ENCODE assay signal across 19 cellular contexts in genomic region chrY:7457201-7458008, GRCh38.
DNase-seq lines count a peak whose midpoint lies in the region; TF ChIP-seq lines count a peak whose summit lies in the region.
"Had no signal": no experiment of that assay in that cellular context is flagged by ENCODE, and none has a peak within 500 bp of the region (broad histone marks: within the 10 kb centered on the region; RNA-seq: fewer than 3 reads in every experiment).

No MANE protein-coding gene starts in this region.

- H3K27me3 ChIP-seq in GM23248 (replicated peaks; ENCODE audit: insufficient read depth) (no peaks in the 10 kb centered on the region), SJSA1 (replicated peaks) (no peaks in the 10 kb centered on the region)

- in situ Hi-C loops in GM23248 (cut with MboI): no loop called here

- no peak for TF ChIP-seq CTCF in fibroblast of pulmonary artery (IDR thresholded peaks at IDR 0.05; ENCODE audit: low read length, missing control alignments)

- peak overlapping the region; percentile 78 for H3K4me2 ChIP-seq in GM23248 (ENCODE audit: unreplicated experiment)

- H2AFZ ChIP-seq in GM23248: no peak overlapping the region
- H2AFZ ChIP-seq: parathyroid adenoma had no signal

- no peaks in the 10 kb centered on the region for H3K36me3 ChIP-seq in GM23248 (ENCODE audit: low read depth)
- H3K36me3 ChIP-seq in SJSA1: no peaks in the 10 kb centered on the region

- no peaks in the 10 kb centered on the region for H3K9me2 ChIP-seq in GM23248 (ENCODE audit: insufficient read depth)

- H3K9me3 ChIP-seq in GM23248 (ENCODE audit: low read depth): no peaks in the 10 kb centered on the region
- H3K9me3 ChIP-seq in SJSA1 (replicated peaks): no peaks in the 10 kb centered on the region

- peak overlapping the region; percentile 100 for H3K27ac ChIP-seq in GM23248
- H3K27ac ChIP-seq in SJSA1: peak overlapping the region; percentile 86
- H3K27ac ChIP-seq: parathyroid adenoma had no signal

- CTCF ChIA-PET in HEK293T (lab: Yijun Ruan, JAX): no interaction called here

- WGBS in GM23248 (ENCODE audit: low coverage in 1 of 2, low lambda C conversion rate in 2 of 2, missing lambda C conversion rate in 2 of 2), 2 experiments: 61 to 69% methylated on average over 4 of the region's 4 CpGs

- peak overlapping the region; percentile 84 for H3K9ac ChIP-seq in GM23248
- H3K9ac ChIP-seq: parathyroid adenoma had no signal

- POLR2A ChIA-PET in HEK293T (lab: Yijun Ruan, JAX): no interaction called here

- H3K79me2 ChIP-seq in GM23248 (ENCODE audit: insufficient read depth): no peaks in the 10 kb centered on the region
- H3K79me2 ChIP-seq: parathyroid adenoma had no signal

- peaks cover 65% of the 10 kb centered on the region for H3K4me1 ChIP-seq in GM23248 (ENCODE audit: insufficient read depth)
- peaks cover 66% of the 10 kb centered on the region for H3K4me1 ChIP-seq in SJSA1 (replicated peaks)
- H3K4me1 ChIP-seq: parathyroid adenoma had no signal

- H3K4me3 ChIP-seq in GM23248: no peak overlapping the region
- H3K4me3 ChIP-seq in SJSA1: no peak overlapping the region
- no peak overlapping the region for H3K4me3 ChIP-seq in fibroblast of pulmonary artery (replicated peaks; ENCODE audit: low read depth, low read length)

- peak; percentile 83 for DNase-seq in GM23248
- DNase-seq in SJSA1 (ENCODE audit: low read depth in 1 of 2, low spot score in 2 of 2): peak in 1 of 2 experiments; percentile 55
- DNase-seq in fibroblast of pulmonary artery (ENCODE audit: low read depth): peak; percentile 81
- DNase-seq in NCI-H2196 (lab: John Stamatoyannopoulos, UW; ENCODE audit: unreplicated experiment): no peak
- DNase-seq in HEK293T (ENCODE audit: extremely low spot score): no peak
- no peak for DNase-seq in hippocampal formation (lab: John Stamatoyannopoulos, UW)
- no peak for DNase-seq in Ammon's horn (ENCODE audit: low spot score)
- DNase-seq: activated CD4-positive, alpha-beta T cell treated with anti-CD3 and anti-CD28 coated beads, Interleukin-2, amount 50 U/mL, for 1 hour; activated naive CD4-positive, alpha-beta T cell treated with anti-CD3 and anti-CD28 coated beads, Interleukin-2, amount 50 U/mL, for 16 hours; central memory CD4-positive, alpha-beta T cell; foreskin melanocyte; GF-D8; GOT3; NCI-H1105 treated with DMSO at 0.1 percent for 48 hours; NCI-H2029; NCI-H2227 treated with DMSO at 0.1 percent for 48 hours; nephron progenitor cell; T-helper 9 cell had no signal

- peaks cover 72% of the 10 kb centered on the region for H3F3A ChIP-seq in GM23248 (ENCODE audit: insufficient read depth)

- no peaks in the 10 kb centered on the region for H4K20me1 ChIP-seq in GM23248 (ENCODE audit: insufficient read depth)

TF ChIP-seq in HEK293T, 16 proteins besides CTCF, POLR2A, EP300 and RAD21:
- TF ChIP-seq SP1 (IDR thresholded peaks at IDR 0.05): no peak
- TF ChIP-seq L3MBTL2 (conservative IDR thresholded peaks at IDR 0.05): no peak
- no peak for TF ChIP-seq LEF1 (IDR thresholded peaks at IDR 0.05; ENCODE audit: borderline replicate concordance)
- TF ChIP-seq BHLHE40 (IDR thresholded peaks at IDR 0.05; ENCODE audit: borderline replicate concordance): no peak
- no peak for TF ChIP-seq FOXK2 (IDR thresholded peaks at IDR 0.05)
- no peak for TF ChIP-seq ELF4 (IDR thresholded peaks at IDR 0.05)
- no peak for TF ChIP-seq TARDBP (IDR thresholded peaks at IDR 0.05)
TF ChIP-seq in HEK293T: peak in this region for 0.

Comparison
In these comparisons a context has a peak if more than half of its experiments do, and no peak if none do; other contexts are left out.
1. DNase-seq: peak in GM23248 (single experiment) and fibroblast of pulmonary artery (single experiment); none in NCI-H2196 (single experiment), HEK293T (single experiment), hippocampal formation (0 of 2) and Ammon's horn (single experiment).